In genomic region chr4:166198516-166198915, GRCh38 we compare ENCODE assay signal across 34 cellular contexts.
DNase-seq lines count a peak whose midpoint lies in the region; ATAC-seq, FAIRE-seq and TF ChIP-seq lines count a peak whose summit lies in the region.
"Had no signal": no experiment of that assay in that cellular context is flagged by ENCODE, and none has a peak within 500 bp of the region (broad histone marks: within the 10 kb centered on the region; RNA-seq: fewer than 3 reads in every experiment).

No MANE protein-coding gene starts in this region.

- H2BK5ac ChIP-seq in H9 (ENCODE audit: insufficient read length, low read length), result no peak overlapping the region

- no peak overlapping the region for H3K14ac ChIP-seq in H9 (ENCODE audit: insufficient read depth, low read length)

- TF ChIP-seq CTCF in H9 (conservative IDR thresholded peaks at IDR 0.05) (peak; percentile 36; the same call in 2 of the 3 replicates), transverse colon (IDR thresholded peaks at IDR 0.05) (no peak)

- no peak for FAIRE-seq in urothelium cell line (lab: Jason Lieb, UNC)
- FAIRE-seq: G401.6, HTR-8/SVneo, kidney had no signal

- no peaks in the 10 kb centered on the region for H3K36me3 Mint-ChIP-seq in H9 (ENCODE audit: insufficient read depth in 1 of 3, low read depth in 3 of 3)
- H3K36me3 Mint-ChIP-seq: activated naive CD4-positive, alpha-beta T cell treated with anti-CD3 and anti-CD28 coated beads, Interleukin-2, amount 50 U/mL, for 72 hours; T-cell had no signal

- no peak overlapping the region for H2AK5ac ChIP-seq in H9 (ENCODE audit: insufficient read length, low read length)

- no peak overlapping the region for H3K4ac ChIP-seq in H9 (ENCODE audit: low read depth, low read length)

- no peaks in the 10 kb centered on the region for H3K36me3 ChIP-seq in transverse colon
- H3K36me3 ChIP-seq: Peyer's patch, right atrium auricular region, vagina had no signal

- no peak overlapping the region for H3K56ac ChIP-seq in H9 (ENCODE audit: insufficient read length, low read depth, low read length)

- no peak overlapping the region for H4K5ac ChIP-seq in H9 (ENCODE audit: insufficient read length, low read depth, low read length)

- H4K91ac ChIP-seq in H9 (ENCODE audit: insufficient read length, low read depth, low read length), result no peak overlapping the region

- no peak overlapping the region for H3K18ac ChIP-seq in H9 (ENCODE audit: insufficient read length, low read depth, low read length)

- no peaks in the 10 kb centered on the region for H3K79me2 ChIP-seq in H9 (ENCODE audit: insufficient read depth, low read length)
- H3K79me2 ChIP-seq: parathyroid adenoma had no signal

- H3K9ac ChIP-seq in H9 (ENCODE audit: extremely low read depth, insufficient read length, low read length), result no peak overlapping the region
- H3K9ac ChIP-seq: GM23248, parathyroid adenoma had no signal

- no peak overlapping the region; a peak in 1 of 7 replicates for H3K27ac Mint-ChIP-seq in H9
- H3K27ac Mint-ChIP-seq: activated CD4-positive, alpha-beta T cell treated with anti-CD3 and anti-CD28 coated beads, Interleukin-2, amount 10 ng/mL, durations not matched to agents 24 days and 14 days; activated naive CD4-positive, alpha-beta T cell treated with anti-CD3 and anti-CD28 coated beads, Interleukin-2, amount 50 U/mL, for 72 hours; T-cell had no signal

- no peak overlapping the region for H4K8ac ChIP-seq in H9 (replicated peaks; ENCODE audit: insufficient read length, low read depth, low read length)

- H3K23me2 ChIP-seq in H9 (ENCODE audit: insufficient read length, low read depth, low read length, poor library complexity, severe bottlenecking), result no peaks in the 10 kb centered on the region

- no peak overlapping the region for H3K4me3 Mint-ChIP-seq in H9
- H3K4me3 Mint-ChIP-seq: activated CD4-positive, alpha-beta T cell treated with anti-CD3 and anti-CD28 coated beads, Interleukin-2, amount 10 ng/mL, durations not matched to agents 24 days and 14 days; T-cell had no signal

- peaks cover 6 to 10% of the 10 kb centered on the region in 2 experiments; a peak in 3 of 4 replicates for H3K4me1 Mint-ChIP-seq in H9
- H3K4me1 Mint-ChIP-seq: activated CD4-positive, alpha-beta T cell treated with anti-CD3 and anti-CD28 coated beads, Interleukin-2, amount 10 ng/mL, durations not matched to agents 24 days and 14 days; T-cell had no signal

- ATAC-seq in GM21717 (IDR thresholded peaks at IDR 0.05; ENCODE audit: unreplicated experiment), result no peak
- ATAC-seq: activated naive CD4-positive, alpha-beta T cell treated with anti-CD3 and anti-CD28 coated beads, Interleukin-2, amount 50 U/mL, for 72 hours; left ventricle myocardium superior; stimulated activated naive CD8-positive, alpha-beta T cell treated with anti-CD3 and anti-CD28 coated beads, Interleukin-15, Interleukin-2, amounts not matched to agents 100 U/mL and 50 U/mL, for 24 hours; T-cell had no signal

- H3K27ac ChIP-seq in H9 (ENCODE audit: insufficient read length, low read depth, low read length) (no peak overlapping the region), transverse colon (no peak overlapping the region)
- H3K27ac ChIP-seq: GM23248, parathyroid adenoma, Peyer's patch, right atrium auricular region, vagina had no signal

- H2BK15ac ChIP-seq in H9 (ENCODE audit: low read depth, low read length), result no peak overlapping the region

- peak; percentile 44 for DNase-seq in H9
- peak; percentile 61 for DNase-seq in SK-MEL-5 (ENCODE audit: low read depth, low spot score)
- peak; percentile 8 for DNase-seq in urothelium cell line (ENCODE audit: low spot score)
- no peak for DNase-seq in transverse colon
- no peak for DNase-seq in NCI-H446 treated with DMSO at 0.1 percent for 48 hours (lab: John Stamatoyannopoulos, UW)
- DNase-seq: activated CD4-positive, alpha-beta T cell treated with anti-CD3 and anti-CD28 coated beads, Interleukin-2, amount 10 ng/mL, durations not matched to agents 24 days and 14 days; activated CD8-positive, alpha-beta memory T cell treated with anti-CD3 and anti-CD28 coated beads for 24 hours; activated T-cell treated with anti-CD3 and anti-CD28 coated beads for 4 hours; amygdala; DMS153; GM23248; hypothalamus; KG1; kidney; left ventricle myocardium superior; MM.1S; NCI-H1105 treated with DMSO at 0.1 percent for 48 hours; NCI-H187 treated with DMSO at 0.1 percent for 48 hours; NCI-H2171; NCI-H524; NK-92 treated with Interleukin-12 subunit alpha and Interleukin-12 subunit beta, amount 100 ng/mL, for 24 hours; Peyer's patch; SIG-M5; stimulated activated CD4-positive, alpha-beta T cell treated with anti-CD3 and anti-CD28 coated beads, Interleukin-1b, Interleukin-23, amount 100 ng/mL, for 48 hours; stimulated activated naive CD8-positive, alpha-beta T cell treated with anti-CD3 and anti-CD28 coated beads, Interleukin-15, Interleukin-2, amounts not matched to agents 100 U/mL and 50 U/mL, for 24 hours; T-cell had no signal

- H2BK120ac ChIP-seq in H9 (ENCODE audit: low read depth, low read length, poor library complexity, severe bottlenecking), result no peak overlapping the region

- no peak for TF ChIP-seq EP300 in transverse colon (IDR thresholded peaks at IDR 0.05; ENCODE audit: low read depth)

- H3K79me1 ChIP-seq in H9 (ENCODE audit: insufficient read depth, low read depth, low read length, poor library complexity, severe bottlenecking), result no peaks in the 10 kb centered on the region

- no peaks in the 10 kb centered on the region for H3K27me3 Mint-ChIP-seq in H9 (ENCODE audit: low read depth)
- H3K27me3 Mint-ChIP-seq: activated CD4-positive, alpha-beta T cell treated with anti-CD3 and anti-CD28 coated beads, Interleukin-2, amount 10 ng/mL, durations not matched to agents 24 days and 14 days; T-cell had no signal

- H3K4me1 ChIP-seq in H9 (ENCODE audit: insufficient read depth, low read length) (no peaks in the 10 kb centered on the region; the same call in 1 of the 2 replicates), transverse colon (no peaks in the 10 kb centered on the region)
- H3K4me1 ChIP-seq: parathyroid adenoma, Peyer's patch, right atrium auricular region, vagina had no signal

- no peak for TF ChIP-seq POLR2A in transverse colon (IDR thresholded peaks at IDR 0.05)

- H3K23ac ChIP-seq in H9 (ENCODE audit: insufficient read length, low read depth, low read length), result no peak overlapping the region

- no peak overlapping the region for H2BK20ac ChIP-seq in H9 (ENCODE audit: low read depth, low read length, poor library complexity, severe bottlenecking)

- H3K4me2 ChIP-seq in H9 (ENCODE audit: insufficient read depth, insufficient read length, low read length), result no peak overlapping the region

- no peaks in the 10 kb centered on the region for H3K9me3 Mint-ChIP-seq in H9
- H3K9me3 Mint-ChIP-seq: activated CD4-positive, alpha-beta T cell treated with anti-CD3 and anti-CD28 coated beads, Interleukin-2, amount 10 ng/mL, durations not matched to agents 24 days and 14 days; T-cell had no signal

- H3T11ph ChIP-seq in H9 (ENCODE audit: low read length), result no peak overlapping the region

- intact Hi-C loops in transverse colon (cut with DNase I; ENCODE audit: low total_unique reads), result no loop called here

- WGBS in H9 (ENCODE audit: extremely low coverage, insufficient read length, low lambda C conversion rate), result no CpG with 5 or more reads among the region's 5 CpGs
- WGBS in transverse colon (ENCODE audit: low coverage in 1 of 2), 2 donors, result 72% methylated on average over 5 of the region's 5 CpGs; no CpG with 5 or more reads in 1 of the 2 donors

- H3K9me3 ChIP-seq in H9 (ENCODE audit: control insufficient read depth, low read depth, low read length), result no peaks in the 10 kb centered on the region
- H3K9me3 ChIP-seq in transverse colon, result no peaks in the 10 kb centered on the region
- H3K9me3 ChIP-seq: Peyer's patch, right atrium auricular region, vagina had no signal

- no peaks in the 10 kb centered on the region for H4K20me1 ChIP-seq in H9 (ENCODE audit: control insufficient read depth, insufficient read depth, insufficient read length)

- in situ Hi-C loops in SK-MEL-5 (cut with HindIII; ENCODE audit: low pct_unique_long_range_greater_than_20kb, low sequenced_read_pairs) (no loop called here), transverse colon (cut with MboI; ENCODE audit: low pct_ligation_motif_present in 1 of 4, low pct_unique_long_range_greater_than_20kb in 1 of 4, low sequenced_read_pairs in 3 of 4) (no loop called here)

- peak overlapping the region; percentile 29 for H3K4me3 ChIP-seq in iPS-11a (ENCODE audit: low read depth, low read length)
- H3K4me3 ChIP-seq in transverse colon, result no peak overlapping the region
- H3K4me3 ChIP-seq: GM23248, Peyer's patch, right atrium auricular region, vagina had no signal

- no peak overlapping the region for H2AFZ ChIP-seq in H9 (ENCODE audit: low read length)
- H2AFZ ChIP-seq: GM23248, parathyroid adenoma had no signal

- H2BK12ac ChIP-seq in H9 (ENCODE audit: insufficient read length, low read depth, low read length), result no peak overlapping the region

- H3K27me3 ChIP-seq in H9 (ENCODE audit: insufficient read depth, low read length), result no peaks in the 10 kb centered on the region
- no peaks in the 10 kb centered on the region for H3K27me3 ChIP-seq in transverse colon
- H3K27me3 ChIP-seq: Peyer's patch, right atrium auricular region, vagina had no signal

Comparison
In these comparisons a context has a peak if more than half of its experiments do, and no peak if none do; other contexts are left out.
1. DNase-seq: peak in H9 (single experiment), SK-MEL-5 (single experiment) and urothelium cell line (single experiment); none in transverse colon (single experiment) and NCI-H446 treated with DMSO at 0.1 percent for 48 hours (single experiment).